8 cellular contexts compared by ENCODE assay signal in the genomic region with DNA sequence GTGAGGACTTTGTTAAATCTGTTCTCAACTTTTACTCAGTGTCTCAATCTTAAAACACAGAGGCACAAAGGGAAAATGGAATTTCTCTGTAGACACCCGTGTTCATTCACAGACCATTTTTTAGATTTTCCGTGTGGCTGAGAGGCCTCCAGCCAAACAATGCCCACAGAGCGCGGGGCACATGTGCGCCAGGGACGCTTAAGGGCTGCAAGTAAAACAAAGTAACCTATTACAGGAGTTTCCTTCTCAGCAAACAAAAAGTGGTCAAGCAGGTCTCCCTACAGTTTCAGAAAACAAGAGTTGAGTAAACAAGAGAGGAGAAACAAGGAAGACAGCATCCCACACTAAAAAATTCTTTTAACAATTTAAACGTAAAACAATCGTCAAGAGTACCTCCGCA.
DNase-seq lines count a peak whose midpoint lies in the region; ATAC-seq and TF ChIP-seq lines count a peak whose summit lies in the region.

No MANE protein-coding gene starts in this region.

- H3K9me3 Mint-ChIP-seq in activated CD4-positive, alpha-beta memory T cell treated with anti-CD3 and anti-CD28 coated beads, Interleukin-2, amount 10 ng/mL, durations not matched to agents 7 days and 5 days: no peaks in the 10 kb centered on the region

- H3K27ac ChIP-seq in right atrium auricular region: peak overlapping the region; percentile 88 to 94
- peak overlapping the region; percentile 88 to 94 (median 91) for H3K27ac ChIP-seq in sigmoid colon

- TF ChIP-seq EP300 in sigmoid colon (IDR thresholded peaks at IDR 0.05): no peak

- H3K36me3 Mint-ChIP-seq in activated CD4-positive, alpha-beta memory T cell treated with anti-CD3 and anti-CD28 coated beads, Interleukin-2, amount 10 ng/mL, durations not matched to agents 7 days and 5 days (ENCODE audit: low read depth): peaks cover 28% of the 10 kb centered on the region

- POLR2A ChIA-PET in activated CD4-positive, alpha-beta memory T cell treated with anti-CD3 and anti-CD28 coated beads, Interleukin-2, amount 10 ng/mL, durations not matched to agents 7 days and 5 days (lab: Charles Lee): interaction anchor here (0.6 to 4.5 kb wide), 11 partner anchors 10 to 176 kb away, joined by 3 to 39 read pairs (median 6); a partner anchor contains a TSS

- H3K27ac Mint-ChIP-seq in activated CD4-positive, alpha-beta memory T cell treated with anti-CD3 and anti-CD28 coated beads, Interleukin-2, amount 10 ng/mL, durations not matched to agents 7 days and 5 days: peak overlapping the region; percentile 92

- TF ChIP-seq CTCF in right atrium auricular region (IDR thresholded peaks at IDR 0.05) (no peak), sigmoid colon (IDR thresholded peaks at IDR 0.05) (no peak)

- DNase-seq in ELF-1 (ENCODE audit: low read depth, low spot score): peak; percentile 76
- peak; percentile 43 for DNase-seq in MG63
- DNase-seq in activated CD4-positive, alpha-beta memory T cell treated with anti-CD3 and anti-CD28 coated beads, Interleukin-2, amount 10 ng/mL, durations not matched to agents 7 days and 5 days: peak; percentile 29
- no peak for DNase-seq in right atrium auricular region (ENCODE audit: low spot score)
- no peak for DNase-seq in sigmoid colon
- DNase-seq in activated CD4-positive, alpha-beta T cell treated with anti-CD3 and anti-CD28 coated beads, Interleukin-2, amount 50 U/mL, for 48 hours: no peak

- H3K27me3 Mint-ChIP-seq in activated CD4-positive, alpha-beta memory T cell treated with anti-CD3 and anti-CD28 coated beads, Interleukin-2, amount 10 ng/mL, durations not matched to agents 7 days and 5 days: peaks cover 20% of the 10 kb centered on the region

- H3K4me3 Mint-ChIP-seq in activated CD4-positive, alpha-beta memory T cell treated with anti-CD3 and anti-CD28 coated beads, Interleukin-2, amount 10 ng/mL, durations not matched to agents 7 days and 5 days: peak overlapping the region; percentile 72

- no peaks in the 10 kb centered on the region for H3K9me3 ChIP-seq in MG63
- H3K9me3 ChIP-seq in right atrium auricular region: no peaks in the 10 kb centered on the region
- no peaks in the 10 kb centered on the region for H3K9me3 ChIP-seq in sigmoid colon

- peaks cover 48% of the 10 kb centered on the region for H3K4me1 Mint-ChIP-seq in activated CD4-positive, alpha-beta memory T cell treated with anti-CD3 and anti-CD28 coated beads, Interleukin-2, amount 10 ng/mL, durations not matched to agents 7 days and 5 days

- H3K27me3 ChIP-seq in MG63: no peaks in the 10 kb centered on the region
- no peaks in the 10 kb centered on the region for H3K27me3 ChIP-seq in right atrium auricular region
- H3K27me3 ChIP-seq in sigmoid colon: no peaks in the 10 kb centered on the region

- CTCF ChIA-PET in activated CD4-positive, alpha-beta memory T cell treated with anti-CD3 and anti-CD28 coated beads, Interleukin-2, amount 10 ng/mL, durations not matched to agents 7 days and 5 days (lab: Charles Lee): interaction anchor here (1.3 to 2.5 kb wide), 7 partner anchors 11 to 141 kb away, joined by 3 to 10 read pairs (median 5); no protein-coding TSS in a partner anchor

- ATAC-seq in activated CD4-positive, CD25-positive, alpha-beta regulatory T cell treated with anti-CD3 and anti-CD28 coated beads, Interleukin-2, amount 50 U/mL, for 24 hours: no peak
- no peak for ATAC-seq in GM18868 (IDR thresholded peaks at IDR 0.05; ENCODE audit: unreplicated experiment)

- no peaks in the 10 kb centered on the region for H3K36me3 ChIP-seq in MG63
- no peaks in the 10 kb centered on the region for H3K36me3 ChIP-seq in right atrium auricular region
- no peaks in the 10 kb centered on the region for H3K36me3 ChIP-seq in sigmoid colon

- H3K4me3 ChIP-seq in MG63 (peak overlapping the region; percentile 59), right atrium auricular region (peak overlapping the region; percentile 69 to 77), sigmoid colon (peak overlapping the region; percentile 52 to 69 (median 64))

- WGBS in sigmoid colon, 2 donors: 6 to 19% methylated on average over 9 of the region's 9 CpGs

- H3K4me1 ChIP-seq in right atrium auricular region (peaks cover 0 to 51% of the 10 kb centered on the region in 2 donors), sigmoid colon (peaks cover 0 to 68% (median 41%) of the 10 kb centered on the region in 4 donors)

- intact Hi-C loops in sigmoid colon (cut with DNase I): loop anchor here (5.0 kb wide), 1 partner anchor 280 kb away; no protein-coding TSS in a partner anchor

- no peak for TF ChIP-seq POLR2A in sigmoid colon (IDR thresholded peaks at IDR 0.05)

Comparison
In these comparisons a context has a peak if more than half of its experiments do, and no peak if none do; other contexts are left out.
1. DNase-seq: peak in ELF-1 (single experiment), MG63 (single experiment) and activated CD4-positive, alpha-beta memory T cell treated with anti-CD3 and anti-CD28 coated beads, Interleukin-2, amount 10 ng/mL, durations not matched to agents 7 days and 5 days (single experiment); none in right atrium auricular region (single experiment), sigmoid colon (single experiment) and activated CD4-positive, alpha-beta T cell treated with anti-CD3 and anti-CD28 coated beads, Interleukin-2, amount 50 U/mL, for 48 hours (0 of 2).
2. Peak in every context shown above with its lines, with median percentiles within 50 percentile points of each other: H3K4me3 ChIP-seq.